In the genomic region with DNA sequence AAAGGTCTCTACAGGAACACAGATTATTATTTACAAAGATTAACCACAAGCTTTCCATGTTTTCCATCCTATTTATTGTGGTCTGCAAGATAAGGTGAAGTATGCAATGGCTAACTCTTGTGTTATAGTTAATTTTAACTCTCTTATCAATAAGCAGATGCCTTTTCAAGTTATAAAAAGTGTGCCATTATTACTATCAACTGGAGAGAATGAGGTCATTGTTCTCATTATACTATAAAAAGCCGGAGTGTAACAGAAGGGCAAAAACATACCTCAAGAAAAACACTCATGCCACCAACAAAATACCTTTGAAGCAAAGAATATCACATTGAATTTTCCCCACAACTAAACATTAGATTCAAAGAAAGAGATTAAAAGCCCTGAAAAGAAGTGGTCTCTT, we compare ENCODE assay signal across 20 cellular contexts. TPM values are rescaled to one million over a fixed set of nuclear protein-coding genes. Genes with fewer than 3 reads are reported as not detected.
A peak's percentile ranks its signal among the peaks of the same experiment; 100 is the strongest.
DNase-seq lines count a peak whose midpoint lies in the region; ATAC-seq, FAIRE-seq and TF ChIP-seq lines count a peak whose summit lies in the region.
"Had no signal": no experiment of that assay in that cellular context is flagged by ENCODE, and none has a peak within 500 bp of the region (broad histone marks: within the 10 kb centered on the region; RNA-seq: fewer than 3 reads in every experiment).

No MANE protein-coding gene starts in this region.

- POLR2A ChIA-PET in HEK293 (lab: Yijun Ruan, JAX): no interaction called here
- POLR2A ChIA-PET in endothelial cell of umbilical vein (lab: Charles Lee): no interaction called here

- H3K4me1 ChIP-seq in cardiac muscle cell (ENCODE audit: low read depth) (peaks cover 32% of the 10 kb centered on the region), HEK293 (ENCODE audit: control insufficient read depth, insufficient read depth, low read length) (no peaks in the 10 kb centered on the region), endothelial cell of umbilical vein (ENCODE audit: control insufficient read depth, extremely low read depth, insufficient read depth, low read length) (peaks cover 3% of the 10 kb centered on the region), mammary epithelial cell (ENCODE audit: insufficient read depth, low read length) (peaks cover 11% of the 10 kb centered on the region)
- H3K4me1 ChIP-seq in effector memory CD4-positive, alpha-beta T cell (ENCODE audit: control insufficient read depth, insufficient read depth, low read length, poor library complexity, severe bottlenecking): no peaks in the 10 kb centered on the region

- H3K9me1 ChIP-seq in endothelial cell of umbilical vein (replicated peaks; ENCODE audit: control insufficient read depth, extremely low read depth, insufficient read depth, low read length): no peaks in the 10 kb centered on the region

- in situ Hi-C loops in mammary epithelial cell (cut with MboI; ENCODE audit: low sequenced_read_pairs in 2 of 2): no loop called here

- CTCF ChIA-PET in HEK293 (lab: Yijun Ruan, JAX) (no interaction called here), endothelial cell of umbilical vein (lab: Charles Lee) (no interaction called here), mammary epithelial cell (lab: Charles Lee; ENCODE audit: low non-redundant PET) (no interaction called here)

- H3K36me3 Mint-ChIP-seq in activated naive CD4-positive, alpha-beta T cell treated with anti-CD3 and anti-CD28 coated beads, Interleukin-2, amount 50 U/mL, for 72 hours: no peaks in the 10 kb centered on the region
- H3K36me3 Mint-ChIP-seq: CD8-positive, alpha-beta T cell had no signal

- intact Hi-C loops in left cardiac atrium (cut with DNase I): no loop called here
- intact Hi-C loops in endothelial cell of umbilical vein (cut with micrococcal nuclease): no loop called here
- intact Hi-C loops in mammary epithelial cell (cut with micrococcal nuclease): no loop called here

- FAIRE-seq in endothelial cell of umbilical vein (lab: Jason Lieb, UNC) (no peak), islet of Langerhans (lab: Jason Lieb, UNC) (peak; percentile 82)
- FAIRE-seq: GM12878, GM19239, H1 had no signal

- no peak overlapping the region for H3K27ac Mint-ChIP-seq in activated naive CD4-positive, alpha-beta T cell treated with anti-CD3 and anti-CD28 coated beads, Interleukin-2, amount 50 U/mL, for 72 hours
- H3K27ac Mint-ChIP-seq: B cell; CD8-positive, alpha-beta T cell; H9 had no signal

- BruUV-seq in endothelial cell of umbilical vein (replicated peaks; lab: Mats Ljungman, UMichigan) (no TSS peak), mammary epithelial cell (replicated peaks; lab: Mats Ljungman, UMichigan) (no TSS peak)

- H3K27me3 ChIP-seq in cardiac muscle cell: no peaks in the 10 kb centered on the region
- no peaks in the 10 kb centered on the region for H3K27me3 ChIP-seq in endothelial cell of umbilical vein (ENCODE audit: control insufficient read depth in 2 of 2, insufficient read depth in 2 of 2, low read length in 2 of 2)
- H3K27me3 ChIP-seq in effector memory CD4-positive, alpha-beta T cell (replicated peaks; ENCODE audit: control insufficient read depth, insufficient read depth, low read length, poor library complexity, severe bottlenecking): no peaks in the 10 kb centered on the region
- no peaks in the 10 kb centered on the region for H3K27me3 ChIP-seq in mammary epithelial cell (ENCODE audit: insufficient read depth, low read length)
- H3K27me3 ChIP-seq: BLaER1 treated with 17β-estradiol and CSF1 and Interleukin-3, amounts not matched to agents 10 nM and 100 nM had no signal

- H3K4me2 ChIP-seq in endothelial cell of umbilical vein (ENCODE audit: insufficient read depth, low read length) (no peak overlapping the region), mammary epithelial cell (ENCODE audit: insufficient read depth, low read depth, low read length) (no peak overlapping the region)

- TF ChIP-seq CTCF in cardiac muscle cell (IDR thresholded peaks at IDR 0.05; ENCODE audit: low read depth, low read length) (no peak), HEK293 (tag by site-specific recombination; IDR thresholded peaks at IDR 0.05) (no peak), endothelial cell of umbilical vein (IDR thresholded peaks at IDR 0.05; ENCODE audit: extremely low read depth in 1 of 2, insufficient read depth in 1 of 2, low read depth in 1 of 2, low read length in 2 of 2) (no peak), mammary epithelial cell (conservative IDR thresholded peaks at IDR 0.05 in 1 of 2, IDR thresholded peaks at IDR 0.05 in 1 of 2; ENCODE audit: extremely low read depth in 1 of 2, insufficient read depth in 1 of 2, low read depth in 1 of 2, low read length in 2 of 2) (no peak)

- H3K36me3 ChIP-seq in cardiac muscle cell: no peaks in the 10 kb centered on the region
- no peaks in the 10 kb centered on the region for H3K36me3 ChIP-seq in HEK293 (ENCODE audit: control insufficient read depth in 2 of 2, insufficient read depth in 1 of 2, low read length in 2 of 2)
- H3K36me3 ChIP-seq in endothelial cell of umbilical vein (ENCODE audit: control insufficient read depth in 2 of 2, extremely low read depth in 1 of 2, insufficient read depth in 2 of 2, low read length in 2 of 2): no peaks in the 10 kb centered on the region
- no peaks in the 10 kb centered on the region for H3K36me3 ChIP-seq in effector memory CD4-positive, alpha-beta T cell (ENCODE audit: control insufficient read depth, insufficient read depth, low read length)
- H3K36me3 ChIP-seq in mammary epithelial cell (ENCODE audit: insufficient read depth, low read length): no peaks in the 10 kb centered on the region
- H3K36me3 ChIP-seq: BLaER1 treated with 17β-estradiol and CSF1 and Interleukin-3, amounts not matched to agents 10 nM and 100 nM had no signal

- H2AFZ ChIP-seq in endothelial cell of umbilical vein (ENCODE audit: low read depth, low read length): no peak overlapping the region
- H2AFZ ChIP-seq in mammary epithelial cell (ENCODE audit: low read depth, low read length): no peak overlapping the region

- H3K9me3 ChIP-seq in cardiac muscle cell (ENCODE audit: low read depth) (no peaks in the 10 kb centered on the region), HEK293 (ENCODE audit: control insufficient read depth, insufficient read depth, low read depth, low read length) (no peaks in the 10 kb centered on the region), endothelial cell of umbilical vein (replicated peaks; ENCODE audit: control insufficient read depth, insufficient read depth, low read length) (no peaks in the 10 kb centered on the region), mammary epithelial cell (replicated peaks; ENCODE audit: insufficient read depth, low read length) (no peaks in the 10 kb centered on the region)
- no peaks in the 10 kb centered on the region for H3K9me3 ChIP-seq in effector memory CD4-positive, alpha-beta T cell (ENCODE audit: control insufficient read depth, low read length)
- H3K9me3 ChIP-seq: BLaER1 treated with 17β-estradiol and CSF1 and Interleukin-3, amounts not matched to agents 10 nM and 100 nM had no signal

- peaks cover 0 to 13% of the 10 kb centered on the region in 2 donors for H3K9me3 Mint-ChIP-seq in activated naive CD4-positive, alpha-beta T cell treated with anti-CD3 and anti-CD28 coated beads, Interleukin-2, amount 50 U/mL, for 72 hours
- H3K9me3 Mint-ChIP-seq: CD8-positive, alpha-beta T cell had no signal

- H3K9ac ChIP-seq in endothelial cell of umbilical vein (replicated peaks; ENCODE audit: extremely low read depth, insufficient read depth, low read length) (no peak overlapping the region), mammary epithelial cell (ENCODE audit: insufficient read depth, low read length) (no peak overlapping the region)
- H3K9ac ChIP-seq: BLaER1 treated with 17β-estradiol and CSF1 and Interleukin-3, amounts not matched to agents 10 nM and 100 nM had no signal

- 96% methylated on average over 1 of the region's 1 CpG for WGBS in mammary epithelial cell (ENCODE audit: low coverage, missing lambda C conversion rate)

- H3K27ac ChIP-seq in cardiac muscle cell (peak overlapping the region; percentile 4), HEK293 (ENCODE audit: extremely low read depth, low read depth, low read length) (no peak overlapping the region), endothelial cell of umbilical vein (ENCODE audit: insufficient read depth, low read depth, low read length) (no peak overlapping the region), mammary epithelial cell (ENCODE audit: insufficient read depth, low read depth, low read length) (no peak overlapping the region)
- H3K27ac ChIP-seq in effector memory CD4-positive, alpha-beta T cell (ENCODE audit: insufficient read depth, low read length, poor library complexity, severe bottlenecking): no peak overlapping the region
- H3K27ac ChIP-seq: BLaER1 treated with 17β-estradiol and CSF1 and Interleukin-3, amounts not matched to agents 10 nM and 100 nM; HL-60 had no signal

- DNase-seq in cardiac muscle cell (ENCODE audit: low read depth in 1 of 2, low spot score in 1 of 2): no peak
- DNase-seq in left cardiac atrium: no peak
- no peak for DNase-seq in endothelial cell of umbilical vein (ENCODE audit: low read depth, low spot score)
- DNase-seq in activated naive CD4-positive, alpha-beta T cell treated with anti-CD3 and anti-CD28 coated beads, Interleukin-2, amount 50 U/mL, for 72 hours (ENCODE audit: low spot score in 2 of 2): no peak
- no peak for DNase-seq in effector memory CD4-positive, alpha-beta T cell
- no peak for DNase-seq in mammary epithelial cell
- DNase-seq: CD8-positive, alpha-beta T cell; DMS 273 treated with DMSO at 0.1 percent for 48 hours; DMS53; DND-41; EL; H9 had no signal

- ATAC-seq in left cardiac atrium: no peak
- no peak for ATAC-seq in activated naive CD4-positive, alpha-beta T cell treated with anti-CD3 and anti-CD28 coated beads, Interleukin-2, amount 50 U/mL, for 72 hours
- ATAC-seq: CD8-positive, alpha-beta T cell; GM12878 had no signal

- no peak for TF ChIP-seq POLR2A in endothelial cell of umbilical vein (IDR thresholded peaks at IDR 0.05; ENCODE audit: low read depth, low read length)

- dilution Hi-C loops in endothelial cell of umbilical vein (cut with MboI; ENCODE audit: extremely low pct_ligation_motif_present, low sequenced_read_pairs): no loop called here
- dilution Hi-C loops in mammary epithelial cell (cut with HindIII; ENCODE audit: low sequenced_read_pairs): no loop called here

- H4K20me1 ChIP-seq in endothelial cell of umbilical vein (replicated peaks; ENCODE audit: control insufficient read depth, extremely low read depth, insufficient read depth, low read length): no peaks in the 10 kb centered on the region
- no peaks in the 10 kb centered on the region for H4K20me1 ChIP-seq in mammary epithelial cell (ENCODE audit: insufficient read depth, low read length)
- H4K20me1 ChIP-seq: BLaER1 treated with 17β-estradiol and CSF1 and Interleukin-3, amounts not matched to agents 10 nM and 100 nM had no signal

- H3K79me2 ChIP-seq in endothelial cell of umbilical vein (ENCODE audit: control insufficient read depth, insufficient read depth, low read length) (no peaks in the 10 kb centered on the region), mammary epithelial cell (ENCODE audit: insufficient read depth, low read length) (no peaks in the 10 kb centered on the region)

- no peak overlapping the region for H3K4me3 ChIP-seq in cardiac muscle cell
- H3K4me3 ChIP-seq in HEK293 (ENCODE audit: low read depth, low read length): no peak overlapping the region
- no peak overlapping the region for H3K4me3 ChIP-seq in endothelial cell of umbilical vein (replicated peaks in 1 of 3; ENCODE audit: insufficient read depth in 1 of 3, low read depth in 1 of 3, low read length in 3 of 3)
- H3K4me3 ChIP-seq in effector memory CD4-positive, alpha-beta T cell (ENCODE audit: insufficient read depth, low read depth, low read length, poor library complexity, severe bottlenecking): no peak overlapping the region
- H3K4me3 ChIP-seq in mammary epithelial cell (replicated peaks in 1 of 3; ENCODE audit: insufficient read depth in 1 of 3, low read depth in 2 of 3, low read length in 3 of 3): no peak overlapping the region
- H3K4me3 ChIP-seq: BLaER1 treated with 17β-estradiol and CSF1 and Interleukin-3, amounts not matched to agents 10 nM and 100 nM; GM12878 had no signal

RNA-seq across cellular contexts. Expression of gene SORBS2, which starts 52.0 kb away (rescaled TPM):
- total RNA-seq in cardiac muscle cell: 318 and 453 TPM in 2 replicates
- polyA plus RNA-seq in cardiac muscle cell: 470 and 545 TPM in 2 replicates
- 100 to 1,000 TPM; 439 to 535 TPM for total RNA-seq in left cardiac atrium
- total RNA-seq in endothelial cell of umbilical vein: 75.5 and 82.5 TPM in 2 replicates
- 69.8 and 105 TPM in 2 replicates for polyA plus RNA-seq in endothelial cell of umbilical vein
- polyA plus RNA-seq in endothelial cell of umbilical vein (2011; cell fraction: cytosol; rRNA removed): 65.4 and 67.5 TPM in 2 replicates
- 108 and 127 TPM in 2 replicates for polyA plus RNA-seq in endothelial cell of umbilical vein (2011; cell fraction: nucleus; rRNA removed)
- polyA plus RNA-seq in endothelial cell of umbilical vein (2012): 19.4 and 34.9 TPM in 2 replicates
- polyA minus RNA-seq in endothelial cell of umbilical vein: 191 and 202 TPM in 2 replicates
- polyA minus RNA-seq in endothelial cell of umbilical vein (2011; cell fraction: cytosol; rRNA and poly(A)+ RNA removed): 6.6 TPM
- 313 and 457 TPM in 2 replicates for polyA minus RNA-seq in endothelial cell of umbilical vein (2011; cell fraction: nucleus; rRNA and poly(A)+ RNA removed)
- total RNA-seq in activated naive CD4-positive, alpha-beta T cell treated with anti-CD3 and anti-CD28 coated beads, Interleukin-2, amount 50 U/mL, for 72 hours: not detected
- total RNA-seq in mammary epithelial cell: 1 to 10 TPM; 5.6 to 8.5 TPM
- 3.6 TPM for polyA plus RNA-seq in mammary epithelial cell
- polyA minus RNA-seq in mammary epithelial cell: not detected
